ENCODE assay signal across 11 cellular contexts in the genomic region with DNA sequence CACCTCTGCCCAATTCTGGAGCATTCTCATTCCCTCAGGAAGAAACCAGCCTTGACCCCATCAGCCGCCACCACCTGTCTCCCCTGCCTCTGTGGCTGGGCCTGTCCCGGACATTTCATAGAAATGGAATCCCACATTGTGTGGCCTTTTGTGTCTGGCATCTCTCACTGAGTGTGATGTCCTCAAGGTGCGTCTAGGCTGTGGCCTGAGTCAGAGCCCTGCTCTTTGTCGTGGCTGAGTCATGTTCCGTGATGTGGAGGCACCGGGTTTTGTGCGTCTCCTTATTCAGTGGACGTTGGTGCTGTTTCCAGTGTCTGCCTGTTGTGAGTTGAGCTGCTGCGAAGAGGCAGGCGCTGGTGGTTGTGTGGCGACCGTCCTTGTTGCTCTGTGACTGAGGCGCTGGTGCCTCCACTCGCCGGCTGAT. TPM values are rescaled to one million over a fixed set of nuclear protein-coding genes. Genes with fewer than 3 reads are reported as not detected.
DNase-seq lines count a peak whose midpoint lies in the region; ATAC-seq and TF ChIP-seq lines count a peak whose summit lies in the region.
"Had no signal": no experiment of that assay in that cellular context is flagged by ENCODE, and none has a peak within 500 bp of the region (broad histone marks: within the 10 kb centered on the region; RNA-seq: fewer than 3 reads in every experiment).

No MANE protein-coding gene starts in this region.

- ATAC-seq in activated CD8-positive, alpha-beta memory T cell treated with anti-CD3 and anti-CD28 coated beads, Interleukin-2, amount 10 ng/mL, durations not matched to agents 7 days and 5 days, result no peak
- peak; percentile 39 for ATAC-seq in stimulated activated effector memory CD8-positive, alpha-beta T cell treated with anti-CD3 and anti-CD28 coated beads, Interleukin-12 subunit alpha, Interleukin-12 subunit beta, amount 100 ng/mL, for 72 hours
- no peak for ATAC-seq in left colon

- CTCF ChIA-PET in activated CD8-positive, alpha-beta memory T cell treated with anti-CD3 and anti-CD28 coated beads, Interleukin-2, amount 10 ng/mL, durations not matched to agents 7 days and 5 days (lab: Charles Lee), result no interaction called here

- H3K27ac Mint-ChIP-seq in activated CD8-positive, alpha-beta memory T cell treated with anti-CD3 and anti-CD28 coated beads, Interleukin-2, amount 10 ng/mL, durations not matched to agents 7 days and 5 days, result no peak overlapping the region
- H3K27ac Mint-ChIP-seq in stimulated activated effector memory CD8-positive, alpha-beta T cell treated with anti-CD3 and anti-CD28 coated beads, Interleukin-12 subunit alpha, Interleukin-12 subunit beta, amount 100 ng/mL, for 72 hours, result peak overlapping the region; percentile 89

- no peak overlapping the region for H3K27ac ChIP-seq in coronary artery

- H3K4me3 ChIP-seq in fibroblast of pulmonary artery (replicated peaks; ENCODE audit: low read depth, low read length), result no peak overlapping the region
- H3K4me3 ChIP-seq in coronary artery, result no peak overlapping the region

- intact Hi-C loops in left colon (cut with DNase I, micrococcal nuclease), result no loop called here

- no peak for DNase-seq in activated CD8-positive, alpha-beta memory T cell treated with anti-CD3 and anti-CD28 coated beads, Interleukin-2, amount 10 ng/mL, durations not matched to agents 7 days and 5 days
- no peak for DNase-seq in activated CD8-positive, alpha-beta memory T cell treated with anti-CD3 and anti-CD28 coated beads, Interleukin-2, amount 50 U/mL, for 4 hours
- DNase-seq in activated CD4-positive, alpha-beta T cell treated with anti-CD3 and anti-CD28 coated beads, Interleukin-2, amount 50 U/mL, for 4 hours, result peak; percentile 15 to 34
- DNase-seq in fibroblast of pulmonary artery (ENCODE audit: low read depth), result peak; percentile 45
- no peak for DNase-seq in stimulated activated effector memory CD8-positive, alpha-beta T cell treated with anti-CD3 and anti-CD28 coated beads, Interleukin-12 subunit alpha, Interleukin-12 subunit beta, amount 100 ng/mL, for 72 hours (ENCODE audit: low spot score in 2 of 2)
- DNase-seq in left colon, result no peak
- DNase-seq in COR-L47 (lab: John Stamatoyannopoulos, UW), result no peak
- DNase-seq in coronary artery (ENCODE audit: low spot score), result no peak
- DNase-seq: NCI-H146 had no signal

- peak overlapping the region; percentile 14 for H3K4me3 Mint-ChIP-seq in activated CD8-positive, alpha-beta memory T cell treated with anti-CD3 and anti-CD28 coated beads, Interleukin-2, amount 10 ng/mL, durations not matched to agents 7 days and 5 days
- peak overlapping the region; percentile 93 for H3K4me3 Mint-ChIP-seq in stimulated activated effector memory CD8-positive, alpha-beta T cell treated with anti-CD3 and anti-CD28 coated beads, Interleukin-12 subunit alpha, Interleukin-12 subunit beta, amount 100 ng/mL, for 72 hours

- no peaks in the 10 kb centered on the region for H3K9me3 Mint-ChIP-seq in activated CD8-positive, alpha-beta memory T cell treated with anti-CD3 and anti-CD28 coated beads, Interleukin-2, amount 10 ng/mL, durations not matched to agents 7 days and 5 days (ENCODE audit: low read depth)
- H3K9me3 Mint-ChIP-seq in stimulated activated effector memory CD8-positive, alpha-beta T cell treated with anti-CD3 and anti-CD28 coated beads, Interleukin-12 subunit alpha, Interleukin-12 subunit beta, amount 100 ng/mL, for 72 hours, result no peaks in the 10 kb centered on the region

- TF ChIP-seq CTCF in fibroblast of pulmonary artery (IDR thresholded peaks at IDR 0.05; ENCODE audit: low read length, missing control alignments), result no peak
- no peak for TF ChIP-seq CTCF in coronary artery (IDR thresholded peaks at IDR 0.05)

- H3K27me3 Mint-ChIP-seq in activated CD8-positive, alpha-beta memory T cell treated with anti-CD3 and anti-CD28 coated beads, Interleukin-2, amount 10 ng/mL, durations not matched to agents 7 days and 5 days, result no peaks in the 10 kb centered on the region

- H3K4me1 Mint-ChIP-seq in activated CD8-positive, alpha-beta memory T cell treated with anti-CD3 and anti-CD28 coated beads, Interleukin-2, amount 10 ng/mL, durations not matched to agents 7 days and 5 days, result peaks cover 37% of the 10 kb centered on the region
- H3K4me1 Mint-ChIP-seq in stimulated activated effector memory CD8-positive, alpha-beta T cell treated with anti-CD3 and anti-CD28 coated beads, Interleukin-12 subunit alpha, Interleukin-12 subunit beta, amount 100 ng/mL, for 72 hours, result peaks cover 74% of the 10 kb centered on the region

- peaks cover 16% of the 10 kb centered on the region for H3K36me3 Mint-ChIP-seq in activated CD8-positive, alpha-beta memory T cell treated with anti-CD3 and anti-CD28 coated beads, Interleukin-2, amount 10 ng/mL, durations not matched to agents 7 days and 5 days
- H3K36me3 Mint-ChIP-seq in stimulated activated effector memory CD8-positive, alpha-beta T cell treated with anti-CD3 and anti-CD28 coated beads, Interleukin-12 subunit alpha, Interleukin-12 subunit beta, amount 100 ng/mL, for 72 hours, result peaks cover 68% of the 10 kb centered on the region

RNA-seq across cellular contexts. Expression of a gene that starts 3.5 kb away (rescaled TPM):
- 10 to 100 TPM; 61.4 to 79.1 TPM for total RNA-seq in activated CD8-positive, alpha-beta memory T cell treated with anti-CD3 and anti-CD28 coated beads, Interleukin-2, amount 10 ng/mL, durations not matched to agents 7 days and 5 days
- total RNA-seq in left colon, result 10 to 100 TPM; 39.7 to 47.2 TPM

RNA-seq across cellular contexts. Expression of a gene that starts 9.1 kb away (rescaled TPM):
- 10 to 100 TPM; 13.3 to 17.0 TPM for total RNA-seq in activated CD8-positive, alpha-beta memory T cell treated with anti-CD3 and anti-CD28 coated beads, Interleukin-2, amount 10 ng/mL, durations not matched to agents 7 days and 5 days
- total RNA-seq in left colon, result 10 to 100 TPM in 1 of 2 donors, 1 to 10 TPM in 1; 8.8 to 13.6 TPM

RNA-seq across cellular contexts. Expression of a gene that starts 26.3 kb away (rescaled TPM):
- total RNA-seq in activated CD8-positive, alpha-beta memory T cell treated with anti-CD3 and anti-CD28 coated beads, Interleukin-2, amount 10 ng/mL, durations not matched to agents 7 days and 5 days, result not detected
- 1 to 10 TPM; 6.0 to 6.1 TPM for total RNA-seq in left colon
- total RNA-seq: dermis microvascular lymphatic vessel endothelial cell, lung microvascular endothelial cell had no signal

RNA-seq across cellular contexts. Expression of a gene that starts 29.3 kb away (rescaled TPM):
- 1 to 10 TPM; 1.1 to 2.3 TPM for total RNA-seq in activated CD8-positive, alpha-beta memory T cell treated with anti-CD3 and anti-CD28 coated beads, Interleukin-2, amount 10 ng/mL, durations not matched to agents 7 days and 5 days
- 10 to 100 TPM; 42.0 to 45.8 TPM for total RNA-seq in left colon
- total RNA-seq: dermis microvascular lymphatic vessel endothelial cell, lung microvascular endothelial cell had no signal

RNA-seq across cellular contexts. Expression of a gene that starts 29.4 kb away (rescaled TPM):
- total RNA-seq in activated CD8-positive, alpha-beta memory T cell treated with anti-CD3 and anti-CD28 coated beads, Interleukin-2, amount 10 ng/mL, durations not matched to agents 7 days and 5 days, result 1 to 10 TPM; 5.7 to 7.2 TPM
- 1 to 10 TPM; 2.2 to 3.5 TPM for total RNA-seq in left colon
- total RNA-seq: dermis microvascular lymphatic vessel endothelial cell, lung microvascular endothelial cell had no signal

Comparison
In these comparisons a context has a peak if more than half of its experiments do, and no peak if none do; other contexts are left out.
1. DNase-seq: peak in activated CD4-positive, alpha-beta T cell treated with anti-CD3 and anti-CD28 coated beads, Interleukin-2, amount 50 U/mL, for 4 hours (2 of 2) and fibroblast of pulmonary artery (single experiment); none in activated CD8-positive, alpha-beta memory T cell treated with anti-CD3 and anti-CD28 coated beads, Interleukin-2, amount 10 ng/mL, durations not matched to agents 7 days and 5 days (single experiment), activated CD8-positive, alpha-beta memory T cell treated with anti-CD3 and anti-CD28 coated beads, Interleukin-2, amount 50 U/mL, for 4 hours (single experiment), stimulated activated effector memory CD8-positive, alpha-beta T cell treated with anti-CD3 and anti-CD28 coated beads, Interleukin-12 subunit alpha, Interleukin-12 subunit beta, amount 100 ng/mL, for 72 hours (0 of 2), left colon (0 of 2), COR-L47 (single experiment) and coronary artery (single experiment).
2. RNA of a gene that starts 26.3 kb away (total RNA-seq): 6.0 to 6.1 TPM in left colon; not detected in activated CD8-positive, alpha-beta memory T cell treated with anti-CD3 and anti-CD28 coated beads, Interleukin-2, amount 10 ng/mL, durations not matched to agents 7 days and 5 days; every median in the first group is over 4 times any median in the second.